In the genomic region with DNA sequence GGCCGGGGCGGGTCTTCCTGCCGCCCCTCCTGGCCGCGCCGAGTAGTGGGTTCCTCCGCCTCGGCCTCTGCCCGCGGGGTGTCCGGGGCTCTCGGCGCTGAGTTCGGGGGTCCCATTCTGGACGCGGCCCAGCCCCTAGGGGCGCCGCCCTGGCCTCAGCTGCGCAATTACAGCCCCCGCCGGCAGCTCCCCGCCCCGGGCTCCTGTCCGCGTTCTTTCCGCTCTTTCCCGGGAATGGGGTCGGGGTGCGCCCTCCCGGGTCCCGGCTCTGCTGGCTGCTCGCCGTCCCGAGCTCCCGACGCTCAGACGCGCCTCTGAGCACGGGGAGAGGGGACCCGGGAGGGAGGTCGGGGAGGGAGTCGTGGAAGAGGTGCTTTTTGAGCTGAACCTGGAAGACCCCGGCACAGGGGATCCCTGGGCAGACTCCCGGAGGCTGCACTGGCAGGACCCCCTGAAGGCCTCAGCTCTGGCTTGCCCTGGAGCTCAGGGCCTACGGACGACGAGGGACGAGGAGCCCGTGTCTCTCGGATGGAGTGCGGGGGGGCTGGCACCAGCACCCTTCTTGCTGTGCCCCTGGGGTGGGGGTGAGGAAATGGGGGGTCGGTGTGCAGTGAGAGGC, we compare ENCODE assay signal across 8 cellular contexts. TPM values are rescaled to one million over a fixed set of nuclear protein-coding genes. Genes with fewer than 3 reads are reported as not detected.
DNase-seq lines count a peak whose midpoint lies in the region; ATAC-seq and TF ChIP-seq lines count a peak whose summit lies in the region.

No MANE protein-coding gene starts in this region.

- ATAC-seq in HCT116 (peak; percentile 0; the same call in 1 of the 2 replicates), left lung (no peak), upper lobe of right lung (no peak), HG03108 (IDR thresholded peaks at IDR 0.05; ENCODE audit: unreplicated experiment) (no peak)

- peak overlapping the region; percentile 92 for H3K4me2 ChIP-seq in HCT116 (ENCODE audit: low read length)

- peaks cover 25 to 28% of the 10 kb centered on the region in 2 donors for H3K36me3 Mint-ChIP-seq in CD14-positive monocyte
- peaks cover 11% of the 10 kb centered on the region for H3K36me3 Mint-ChIP-seq in activated naive CD8-positive, alpha-beta T cell treated with anti-CD3 and anti-CD28 coated beads for 36 hours

- H3K4me1 ChIP-seq in HCT116 (ENCODE audit: control insufficient read depth in 1 of 2, insufficient read depth in 2 of 2, low read length in 2 of 2) (peaks cover 39 to 65% of the 10 kb centered on the region in 2 experiments), left lung (peaks cover 29 to 74% of the 10 kb centered on the region in 2 donors), upper lobe of right lung (peaks cover 48% of the 10 kb centered on the region)

- BruUV-seq in HCT116 (replicated peaks; lab: Mats Ljungman, UMichigan): no TSS peak

- peaks cover 17% of the 10 kb centered on the region; the same call in 1 of the 2 replicates for H4K20me1 ChIP-seq in HCT116 (ENCODE audit: insufficient read depth)

- no peak overlapping the region for H2AFZ ChIP-seq in HCT116 (ENCODE audit: low read depth, low read length, poor library complexity, severe bottlenecking)

- H3K27ac ChIP-seq in HCT116 (ENCODE audit: low read depth, low read length): peak overlapping the region; percentile 97
- H3K27ac ChIP-seq in left lung: peak overlapping the region; percentile 91 to 92
- peak overlapping the region; percentile 97 for H3K27ac ChIP-seq in upper lobe of right lung

- H3K36me3 ChIP-seq in HCT116 (ENCODE audit: control insufficient read depth in 1 of 2, insufficient read depth in 2 of 2, low read length in 2 of 2) (peaks cover 0 to 23% of the 10 kb centered on the region in 2 experiments; a peak in 2 of 4 replicates), left lung (peaks cover 0 to 29% of the 10 kb centered on the region in 2 donors), upper lobe of right lung (peaks cover 26% of the 10 kb centered on the region)

- H3K9me3 ChIP-seq in HCT116 (ENCODE audit: control insufficient read depth in 1 of 2, insufficient read depth in 1 of 2, low read depth in 1 of 2, low read length in 2 of 2) (no peaks in the 10 kb centered on the region), left lung (no peaks in the 10 kb centered on the region), upper lobe of right lung (no peaks in the 10 kb centered on the region)

- no peaks in the 10 kb centered on the region for H3K9me3 Mint-ChIP-seq in CD14-positive monocyte
- no peaks in the 10 kb centered on the region for H3K9me3 Mint-ChIP-seq in activated naive CD8-positive, alpha-beta T cell treated with anti-CD3 and anti-CD28 coated beads for 36 hours

- RAD21 ChIA-PET in HCT116 (lab: Charles Lee; ENCODE audit: low non-redundant PET in 1 of 2, low total read pairs in 2 of 2, uncharacterized antibody in 2 of 2, unreplicated experiment in 2 of 2): no interaction called here

- no peaks in the 10 kb centered on the region for H3K9me2 ChIP-seq in HCT116 (ENCODE audit: insufficient read depth)

- CTCF ChIA-PET in HCT116 (lab: Charles Lee): interaction anchor here (1.2 to 1.3 kb wide), 2 partner anchors 8 to 13 kb away, joined by 5 to 7 read pairs; no protein-coding TSS in a partner anchor

- H3K4me3 ChIP-seq in HCT116 (replicated peaks in 1 of 2; ENCODE audit: low read depth in 1 of 2, low read length in 2 of 2): peak overlapping the region; percentile 66 to 98
- H3K4me3 ChIP-seq in left lung: peak overlapping the region; percentile 98 to 99
- peak overlapping the region; percentile 100 for H3K4me3 ChIP-seq in upper lobe of right lung

- no peak for TF ChIP-seq RAD21 in HCT116 (IDR thresholded peaks at IDR 0.05; ENCODE audit: low read depth)

- peak overlapping the region; percentile 99 for H3K9ac ChIP-seq in HCT116 (ENCODE audit: low read length)

- peak overlapping the region in 6 of 7 donors; percentile 63 to 91 (median 84) for H3K27ac Mint-ChIP-seq in CD14-positive monocyte
- peak overlapping the region; percentile 16 for H3K27ac Mint-ChIP-seq in activated naive CD8-positive, alpha-beta T cell treated with anti-CD3 and anti-CD28 coated beads for 36 hours

- peak overlapping the region; percentile 87 to 88 for H3K4me3 Mint-ChIP-seq in CD14-positive monocyte
- H3K4me3 Mint-ChIP-seq in activated naive CD8-positive, alpha-beta T cell treated with anti-CD3 and anti-CD28 coated beads for 36 hours: peak overlapping the region; percentile 84

- POLR2A ChIA-PET in HCT116 (lab: Charles Lee): interaction anchor here (0.7 to 2.5 kb wide), 6 partner anchors 9 to 230 kb away, joined by 3 to 14 read pairs (median 4); a partner anchor contains a TSS

- H3K27me3 Mint-ChIP-seq in CD14-positive monocyte (ENCODE audit: low read depth in 3 of 3): peaks cover 0 to 16% (median 10%) of the 10 kb centered on the region in 3 donors
- H3K27me3 Mint-ChIP-seq in activated naive CD8-positive, alpha-beta T cell treated with anti-CD3 and anti-CD28 coated beads for 36 hours: no peaks in the 10 kb centered on the region

- intact Hi-C loops in CD14-positive monocyte (cut with micrococcal nuclease) (loop anchor here in 1 of 2 donors (5.0 kb wide), 1 partner anchor 36 kb away; a partner anchor contains a TSS), HCT116 (cut with micrococcal nuclease) (loop anchor here (5.0 kb wide), 1 partner anchor 36 kb away; a partner anchor contains a TSS), left lung (cut with DNase I) (no loop called here), upper lobe of right lung (cut with DNase I) (no loop called here)

- peaks cover 54% of the 10 kb centered on the region for H3K79me2 ChIP-seq in HCT116 (ENCODE audit: insufficient read depth, low read length)

- H3K27me3 ChIP-seq in HCT116 (ENCODE audit: insufficient read depth, low read length): no peaks in the 10 kb centered on the region
- H3K27me3 ChIP-seq in left lung: peaks cover 0 to 16% of the 10 kb centered on the region in 2 donors
- no peaks in the 10 kb centered on the region for H3K27me3 ChIP-seq in upper lobe of right lung

- TF ChIP-seq CTCF in CD14-positive monocyte (IDR thresholded peaks at IDR 0.05) (no peak), HCT116 (IDR thresholded peaks at IDR 0.05 in 2 of 3, conservative IDR thresholded peaks at IDR 0.05 in 1 of 3; ENCODE audit: borderline replicate concordance in 1 of 3, insufficient read depth in 1 of 3, low read depth in 2 of 3, low read length in 2 of 3) (0 out of 6 replicates have a peak, but pooled peaks of 1 of the 3 experiments have one; percentile 5), left lung (IDR thresholded peaks at IDR 0.05) (no peak), upper lobe of right lung (IDR thresholded peaks at IDR 0.05) (peak; percentile 8)

- no peak for TF ChIP-seq POLR2A in HCT116 (IDR thresholded peaks at IDR 0.05; ENCODE audit: borderline replicate concordance, extremely low read depth, insufficient read depth, insufficient read length)

- peaks cover 43% of the 10 kb centered on the region for H3K4me1 Mint-ChIP-seq in CD14-positive monocyte
- H3K4me1 Mint-ChIP-seq in activated naive CD8-positive, alpha-beta T cell treated with anti-CD3 and anti-CD28 coated beads for 36 hours: peaks cover 21% of the 10 kb centered on the region

- DNase-seq in CD14-positive monocyte (ENCODE audit: low spot score) (no peak), HCT116 (ENCODE audit: low read depth, low spot score) (no peak), left lung (no peak), upper lobe of right lung (no peak), ureter (ENCODE audit: low spot score) (no peak), middle frontal gyrus (ENCODE audit: extremely low spot score, low spot score) (no peak)
- DNase-seq in activated naive CD8-positive, alpha-beta T cell treated with anti-CD3 and anti-CD28 coated beads for 36 hours: no peak

TF ChIP-seq in HCT116, 20 proteins besides CTCF, POLR2A, EP300 and RAD21 (continues in another document):
- TF ChIP-seq, protein P1, sequence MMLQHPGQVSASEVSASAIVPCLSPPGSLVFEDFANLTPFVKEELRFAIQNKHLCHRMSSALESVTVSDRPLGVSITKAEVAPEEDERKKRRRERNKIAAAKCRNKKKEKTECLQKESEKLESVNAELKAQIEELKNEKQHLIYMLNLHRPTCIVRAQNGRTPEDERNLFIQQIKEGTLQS (IDR thresholded peaks at IDR 0.05): no peak
- no peak for TF ChIP-seq TCF7L2 (IDR thresholded peaks at IDR 0.05; ENCODE audit: borderline replicate concordance, extremely low read depth, insufficient read depth, insufficient read length)
- TF ChIP-seq ZNF274 (IDR thresholded peaks at IDR 0.05; ENCODE audit: low read depth, low read length): no peak
- TF ChIP-seq ELF1 (IDR thresholded peaks at IDR 0.05; ENCODE audit: borderline replicate concordance, low read depth): no peak
- TF ChIP-seq SP1 (IDR thresholded peaks at IDR 0.05; ENCODE audit: low read depth): no peak
- TF ChIP-seq ZFX (IDR thresholded peaks at IDR 0.05): no peak

RNA-seq across cellular contexts. Expression of a gene that starts 0.5 kb away (rescaled TPM):
- polyA plus RNA-seq in CD14-positive monocyte: 10 to 100 TPM; 52.6 to 75.5 TPM
- total RNA-seq in HCT116 (2021; ENCODE audit: unreplicated experiment) (50.3 TPM), left lung (100 to 1,000 TPM; 129 to 132 TPM), upper lobe of right lung (167 TPM), ureter (47.2 TPM)
- polyA plus RNA-seq in HCT116 (2012): 61.5 and 64.3 TPM in 2 replicates
- 10 to 100 TPM; 12.8 to 16.2 TPM for total RNA-seq in activated naive CD8-positive, alpha-beta T cell treated with anti-CD3 and anti-CD28 coated beads for 36 hours

RNA-seq across cellular contexts. Expression of a gene that starts 0.9 kb away (rescaled TPM):
- 100 to 1,000 TPM; 110 to 133 TPM for polyA plus RNA-seq in CD14-positive monocyte
- total RNA-seq in HCT116 (2021; ENCODE audit: unreplicated experiment): 211 TPM
- 308 and 311 TPM in 2 replicates for polyA plus RNA-seq in HCT116 (2012)
- total RNA-seq in activated naive CD8-positive, alpha-beta T cell treated with anti-CD3 and anti-CD28 coated beads for 36 hours: 100 to 1,000 TPM; 121 to 134 TPM
- total RNA-seq in left lung: 100 to 1,000 TPM; 140 to 227 TPM
- total RNA-seq in upper lobe of right lung: 138 TPM
- 112 TPM for total RNA-seq in ureter

RNA-seq across cellular contexts. Expression of a gene that starts 10.4 kb away (rescaled TPM):
- 10 to 100 TPM; 18.1 to 57.4 TPM for polyA plus RNA-seq in CD14-positive monocyte
- total RNA-seq in HCT116 (2021; ENCODE audit: unreplicated experiment) (296 TPM), left lung (100 to 1,000 TPM; 501 to 815 TPM), upper lobe of right lung (486 TPM), ureter (241 TPM)
- polyA plus RNA-seq in HCT116 (2012): 435 and 571 TPM in 2 replicates
- 10 to 100 TPM; 47.3 to 51.1 TPM for total RNA-seq in activated naive CD8-positive, alpha-beta T cell treated with anti-CD3 and anti-CD28 coated beads for 36 hours

RNA-seq across cellular contexts. Expression of a gene that starts 15.5 kb away (rescaled TPM):
- polyA plus RNA-seq in CD14-positive monocyte: 1 to 10 TPM; 1.0 to 1.4 TPM
- total RNA-seq in HCT116 (2021; ENCODE audit: unreplicated experiment) (11.8 TPM), left lung (10 to 100 TPM; 22.6 to 32.1 TPM), upper lobe of right lung (34.3 TPM), ureter (45.8 TPM)
- polyA plus RNA-seq in HCT116 (2012): 9.1 and 10.2 TPM in 2 replicates
- total RNA-seq in activated naive CD8-positive, alpha-beta T cell treated with anti-CD3 and anti-CD28 coated beads for 36 hours: 1 to 10 TPM in 1 of 2 experiments, under 1 TPM in 1; 0.76 to 1.1 TPM

RNA-seq across cellular contexts. Expression of a gene that starts 24.5 kb away (rescaled TPM):
- 10 to 100 TPM; 26.8 to 35.0 TPM for polyA plus RNA-seq in CD14-positive monocyte
- total RNA-seq in HCT116 (2021; ENCODE audit: unreplicated experiment) (124 TPM), left lung (100 to 1,000 TPM in 1 of 2 donors, 10 to 100 TPM in 1; 96.3 to 128 TPM), upper lobe of right lung (143 TPM), ureter (118 TPM)
- 115 and 142 TPM in 2 replicates for polyA plus RNA-seq in HCT116 (2012)
- total RNA-seq in activated naive CD8-positive, alpha-beta T cell treated with anti-CD3 and anti-CD28 coated beads for 36 hours: 10 to 100 TPM; 32.7 to 34.7 TPM
